12 cellular contexts compared by ENCODE assay signal in genomic region chr3:194575484-194576210, GRCh38. TPM values are rescaled to one million over a fixed set of nuclear protein-coding genes. Genes with fewer than 3 reads are reported as not detected.
A peak's percentile ranks its signal among the peaks of the same experiment; 100 is the strongest.
DNase-seq lines count a peak whose midpoint lies in the region; ATAC-seq, FAIRE-seq and TF ChIP-seq lines count a peak whose summit lies in the region.
"Had no signal": no experiment of that assay in that cellular context is flagged by ENCODE, and none has a peak within 500 bp of the region (broad histone marks: within the 10 kb centered on the region; RNA-seq: fewer than 3 reads in every experiment).

No MANE protein-coding gene starts in this region.

- H2BK5ac ChIP-seq in H1 (ENCODE audit: low read depth, low read length) = no peak overlapping the region

- H3K36me3 ChIP-seq in H1 (ENCODE audit: control insufficient read depth in 2 of 4, insufficient read depth in 4 of 4, low read length in 3 of 4) = no peaks in the 10 kb centered on the region
- H3K36me3 ChIP-seq in right lobe of liver = no peaks in the 10 kb centered on the region

- no peak overlapping the region for H3K23ac ChIP-seq in H1 (ENCODE audit: insufficient read length)

- H2AFZ ChIP-seq in H1 (ENCODE audit: low read length) = peak overlapping the region; percentile 11

- no peaks in the 10 kb centered on the region for H3K79me1 ChIP-seq in H1 (ENCODE audit: low read depth, low read length)

- H3K27ac ChIP-seq in H1 (ENCODE audit: low read depth, low read length) (no peak overlapping the region), right lobe of liver (no peak overlapping the region)

- H2AK5ac ChIP-seq in H1 (ENCODE audit: low read depth, low read length) = no peak overlapping the region

- H3K27me3 ChIP-seq in H1 (replicated peaks in 1 of 4; ENCODE audit: control insufficient read depth in 3 of 4, extremely low read depth in 1 of 4, insufficient read depth in 3 of 4, low read length in 3 of 4) (no peaks in the 10 kb centered on the region), right lobe of liver (no peaks in the 10 kb centered on the region)

- peak in 2 of 3 experiments; percentile 31 to 36; a peak in 2 of 4 replicates for TF ChIP-seq CTCF in H1 (IDR thresholded peaks at IDR 0.05; ENCODE audit: control extremely low read depth in 1 of 3, insufficient read depth in 1 of 3, low read depth in 1 of 3, low read length in 3 of 3)
- no peak for TF ChIP-seq CTCF in right lobe of liver (IDR thresholded peaks at IDR 0.05)

- no peak for TF ChIP-seq POLR2A in H1 (IDR thresholded peaks at IDR 0.05; ENCODE audit: control extremely low read depth in 1 of 2, low read depth in 2 of 2, low read length in 2 of 2)
- no peak for TF ChIP-seq POLR2A in right lobe of liver (IDR thresholded peaks at IDR 0.05)

- H3K79me2 ChIP-seq in H1 (ENCODE audit: control insufficient read depth in 1 of 2, insufficient read depth in 2 of 2, low read length in 2 of 2) = no peaks in the 10 kb centered on the region

- H3K18ac ChIP-seq in H1 (ENCODE audit: extremely low read depth, low read length) = no peak overlapping the region

- H3K27ac Mint-ChIP-seq in activated T-cell treated with anti-CD3 and anti-CD28 coated beads, Interleukin-2, amount 50 U/mL, for 72 hours = no peak overlapping the region
- no peak overlapping the region for H3K27ac Mint-ChIP-seq in activated naive CD4-positive, alpha-beta T cell treated with anti-CD3 and anti-CD28 coated beads, Interleukin-2, amount 10 ng/mL, durations not matched to agents 7 days and 5 days
- H3K27ac Mint-ChIP-seq: T-helper 2 cell treated with Interferon-gamma antibody and Interleukin-4, amounts not matched to agents 5 μg/mL and 100 μg/mL, for 36 hours had no signal

- H3K36me3 Mint-ChIP-seq in activated T-cell treated with anti-CD3 and anti-CD28 coated beads, Interleukin-2, amount 50 U/mL, for 72 hours (ENCODE audit: insufficient read depth in 2 of 2) = no peaks in the 10 kb centered on the region
- H3K36me3 Mint-ChIP-seq in activated naive CD4-positive, alpha-beta T cell treated with anti-CD3 and anti-CD28 coated beads, Interleukin-2, amount 10 ng/mL, durations not matched to agents 7 days and 5 days = no peaks in the 10 kb centered on the region
- H3K36me3 Mint-ChIP-seq: CD8-positive, alpha-beta memory T cell had no signal

- ATAC-seq in right lobe of liver (peak; percentile 46 to 85 (median 79)), GM18498 (IDR thresholded peaks at IDR 0.05; ENCODE audit: unreplicated experiment) (no peak)
- ATAC-seq in activated T-cell treated with anti-CD3 and anti-CD28 coated beads, Interleukin-2, amount 50 U/mL, for 72 hours (replicated peaks in 1 of 2) = no peak

- no peak overlapping the region for H4K5ac ChIP-seq in H1 (ENCODE audit: insufficient read length, low read depth, low read length)

- no peaks in the 10 kb centered on the region for H3K9me3 Mint-ChIP-seq in activated T-cell treated with anti-CD3 and anti-CD28 coated beads, Interleukin-2, amount 50 U/mL, for 72 hours
- no peaks in the 10 kb centered on the region for H3K9me3 Mint-ChIP-seq in activated naive CD4-positive, alpha-beta T cell treated with anti-CD3 and anti-CD28 coated beads, Interleukin-2, amount 10 ng/mL, durations not matched to agents 7 days and 5 days
- H3K9me3 Mint-ChIP-seq: T-helper 2 cell treated with Interferon-gamma antibody and Interleukin-4, amounts not matched to agents 5 μg/mL and 100 μg/mL, for 36 hours had no signal

- no peak overlapping the region for H4K8ac ChIP-seq in H1 (ENCODE audit: extremely low read depth, insufficient read depth, low read length)

- no peaks in the 10 kb centered on the region for H3K4me1 ChIP-seq in H1 (replicated peaks in 1 of 4; ENCODE audit: control insufficient read depth in 3 of 4, insufficient read depth in 4 of 4, low read length in 3 of 4)
- peaks cover 0 to 14% (median 6%) of the 10 kb centered on the region in 4 donors for H3K4me1 ChIP-seq in right lobe of liver

- TF ChIP-seq EP300 in H1 (IDR thresholded peaks at IDR 0.05; ENCODE audit: borderline replicate concordance in 1 of 2, low read depth in 2 of 2, low read length in 2 of 2) = no peak

- no peak overlapping the region for H3K4me2 ChIP-seq in H1 (ENCODE audit: insufficient read depth in 1 of 2, low read depth in 2 of 2, low read length in 2 of 2)

- no peak overlapping the region for H3K4me3 ChIP-seq in H1 (ENCODE audit: extremely low read depth in 1 of 4, insufficient read depth in 2 of 4, low read depth in 3 of 4, low read length in 4 of 4)
- H3K4me3 ChIP-seq in right lobe of liver = no peak overlapping the region

- no peak overlapping the region for H2BK12ac ChIP-seq in H1 (ENCODE audit: low read depth, low read length)

- H3K23me2 ChIP-seq in H1 (ENCODE audit: low read depth, low read length) = no peaks in the 10 kb centered on the region

- POLR2A ChIA-PET in H1 (lab: Charles Lee; ENCODE audit: partially characterized antibody) = interaction anchor here (1.3 to 1.7 kb wide), 2 partner anchors 9 to 88 kb away, joined by 4 to 6 read pairs; partner anchors contain the start of gene ATP13A3

- intact Hi-C loops in right lobe of liver (cut with DNase I) = loop anchor here in 1 of 2 donors (10.0 kb wide), 1 partner anchor 101 kb away; no protein-coding TSS in a partner anchor

- no peak overlapping the region for H2BK20ac ChIP-seq in H1 (ENCODE audit: low read length)

- no peak overlapping the region for H3K56ac ChIP-seq in H1 (replicated peaks; ENCODE audit: insufficient read length, low read depth, low read length)

- no peak; a peak in 1 of 4 replicates for TF ChIP-seq RAD21 in H1 (IDR thresholded peaks at IDR 0.05 in 1 of 2, conservative IDR thresholded peaks at IDR 0.05 in 1 of 2; ENCODE audit: low read depth in 2 of 2, low read length in 2 of 2)

- no peaks in the 10 kb centered on the region for H3K9me3 ChIP-seq in H1 (ENCODE audit: insufficient read depth in 2 of 2, low read depth in 1 of 2, low read length in 1 of 2)
- no peaks in the 10 kb centered on the region for H3K9me3 ChIP-seq in right lobe of liver

- H3K9ac ChIP-seq in H1 (replicated peaks in 1 of 4; ENCODE audit: extremely low read depth in 1 of 4, low read depth in 3 of 4, low read length in 3 of 4) = no peak overlapping the region

- no peaks in the 10 kb centered on the region for H4K20me1 ChIP-seq in H1 (replicated peaks in 1 of 2; ENCODE audit: control insufficient read depth in 1 of 2, insufficient read depth in 2 of 2, low read length in 2 of 2)

- H2BK120ac ChIP-seq in H1 (replicated peaks; ENCODE audit: low read depth, low read length) = no peak overlapping the region

- peak; percentile 94 to 96 for DNase-seq in AML-193 (lab: John Stamatoyannopoulos, UW)
- DNase-seq in NOMO-1 treated with DMSO at 0.1 percent for 48 hours (lab: John Stamatoyannopoulos, UW; ENCODE audit: unreplicated experiment) = peak; percentile 94
- peak in 1 of 2 experiments; percentile 47 for DNase-seq in H1 (ENCODE audit: low read depth in 1 of 2, low spot score in 2 of 2)
- peak; percentile 41 to 78 (median 76) for DNase-seq in right lobe of liver
- DNase-seq in activated T-cell treated with anti-CD3 and anti-CD28 coated beads, Interleukin-2, amount 50 U/mL, for 72 hours = no peak
- DNase-seq in GDM1 (lab: John Stamatoyannopoulos, UW) = no peak
- no peak for DNase-seq in activated naive CD4-positive, alpha-beta T cell treated with anti-CD3 and anti-CD28 coated beads, Interleukin-2, amount 10 ng/mL, durations not matched to agents 7 days and 5 days
- DNase-seq: activated naive CD4-positive, alpha-beta T cell; CD8-positive, alpha-beta memory T cell; NCI-H1436 had no signal

- no peak overlapping the region for H4K91ac ChIP-seq in H1 (replicated peaks; ENCODE audit: insufficient read length, low read length)

- H3K4ac ChIP-seq in H1 (replicated peaks; ENCODE audit: insufficient read length, low read depth, low read length) = no peak overlapping the region

- CTCF ChIA-PET in H1 (lab: Charles Lee; ENCODE audit: partially characterized antibody) = interaction anchor here (0.7 to 5.4 kb wide), 16 partner anchors 10 to 490 kb away, joined by 3 to 48 read pairs (median 3); partner anchors contain the start of gene GP5
- CTCF ChIA-PET in activated naive CD4-positive, alpha-beta T cell treated with anti-CD3 and anti-CD28 coated beads, Interleukin-2, amount 10 ng/mL, durations not matched to agents 7 days and 5 days (lab: Charles Lee) = interaction anchor here (0.8 to 1.7 kb wide), 2 partner anchors 98 to 105 kb away, joined by 3 to 6 read pairs; no protein-coding TSS in a partner anchor

- WGBS in H1 (ENCODE audit: extremely low coverage in 1 of 2, insufficient coverage in 1 of 2, insufficient read length in 1 of 2, insufficient replicate concordance in 2 of 2, low coverage in 1 of 2, low lambda C conversion rate in 2 of 2, missing lambda C conversion rate in 1 of 2), 2 experiments = 88% methylated on average over 9 of the region's 9 CpGs; no CpG with 5 or more reads in 1 of the 2 experiments
- WGBS in right lobe of liver (ENCODE audit: insufficient coverage, low coverage, low lambda C conversion rate, missing lambda C conversion rate) = 64% methylated on average over 8 of the region's 9 CpGs

- H3K4me3 Mint-ChIP-seq in activated T-cell treated with anti-CD3 and anti-CD28 coated beads, Interleukin-2, amount 50 U/mL, for 72 hours = no peak overlapping the region
- no peak overlapping the region for H3K4me3 Mint-ChIP-seq in activated naive CD4-positive, alpha-beta T cell treated with anti-CD3 and anti-CD28 coated beads, Interleukin-2, amount 10 ng/mL, durations not matched to agents 7 days and 5 days
- H3K4me3 Mint-ChIP-seq: CD8-positive, alpha-beta memory T cell; T-helper 2 cell treated with Interferon-gamma antibody and Interleukin-4, amounts not matched to agents 5 μg/mL and 100 μg/mL, for 36 hours had no signal

- no peak overlapping the region for H2BK15ac ChIP-seq in H1 (ENCODE audit: low read length)

- H3K14ac ChIP-seq in H1 (ENCODE audit: insufficient read length) = no peak overlapping the region

- FAIRE-seq in H1 (lab: Jason Lieb, UNC) = no peak

- peaks cover 22% of the 10 kb centered on the region for H3K27me3 Mint-ChIP-seq in activated T-cell treated with anti-CD3 and anti-CD28 coated beads, Interleukin-2, amount 50 U/mL, for 72 hours (ENCODE audit: low read depth)
- peaks cover 51% of the 10 kb centered on the region for H3K27me3 Mint-ChIP-seq in activated naive CD4-positive, alpha-beta T cell treated with anti-CD3 and anti-CD28 coated beads, Interleukin-2, amount 10 ng/mL, durations not matched to agents 7 days and 5 days

- peaks cover 39% of the 10 kb centered on the region for H3K4me1 Mint-ChIP-seq in activated T-cell treated with anti-CD3 and anti-CD28 coated beads, Interleukin-2, amount 50 U/mL, for 72 hours (ENCODE audit: low read depth)
- no peaks in the 10 kb centered on the region for H3K4me1 Mint-ChIP-seq in activated naive CD4-positive, alpha-beta T cell treated with anti-CD3 and anti-CD28 coated beads, Interleukin-2, amount 10 ng/mL, durations not matched to agents 7 days and 5 days

RNA-seq across cellular contexts. Expression of gene TMEM44, which starts 57.6 kb away (rescaled TPM):
- total RNA-seq in H1 (2021; fragmentation: NEBNext Ultra II Directional; extraction: Animal tissue kit (Norgen Biotek cat#: 25700)) = 15.4 and 16.7 TPM in 2 replicates
- 14.0 and 14.8 TPM in 2 replicates for polyA plus RNA-seq in H1 (2011; rRNA removed)
- polyA plus RNA-seq in H1 (2011; cell fraction: cytosol; rRNA removed) = 16.6 TPM
- 28.7 TPM for polyA plus RNA-seq in H1 (2011; cell fraction: nucleus; rRNA removed)
- 15.1 to 20.7 TPM (median 18.0 TPM) in 4 replicates for polyA plus RNA-seq in H1 (2012, experiment 1 of 2)
- polyA plus RNA-seq in H1 (2012, experiment 2 of 2) = 9.9 TPM
- 10.8 TPM for polyA plus RNA-seq in H1 (2013, experiment 1 of 2)
- polyA plus RNA-seq in H1 (2013, experiment 2 of 2) = 10.9 TPM
- polyA minus RNA-seq in H1 (2011; rRNA and poly(A)+ RNA removed) = 12.5 and 13.0 TPM in 2 replicates
- 15.5 TPM for polyA minus RNA-seq in H1 (2011; cell fraction: cytosol; rRNA and poly(A)+ RNA removed)
- 11.7 TPM for polyA minus RNA-seq in H1 (2011; cell fraction: nucleus; rRNA and poly(A)+ RNA removed)
- 1 to 10 TPM; 2.2 to 6.8 (median 4.2) TPM for total RNA-seq in right lobe of liver
- 10 to 100 TPM; 11.9 to 19.6 TPM for total RNA-seq in activated T-cell treated with anti-CD3 and anti-CD28 coated beads, Interleukin-2, amount 50 U/mL, for 72 hours

Comparison
In these comparisons a context has a peak if more than half of its experiments do, and no peak if none do; other contexts are left out.
1. DNase-seq: peak in AML-193 (2 of 2), NOMO-1 treated with DMSO at 0.1 percent for 48 hours (single experiment) and right lobe of liver (3 of 3); none in activated T-cell treated with anti-CD3 and anti-CD28 coated beads, Interleukin-2, amount 50 U/mL, for 72 hours (0 of 2), GDM1 (single experiment) and activated naive CD4-positive, alpha-beta T cell treated with anti-CD3 and anti-CD28 coated beads, Interleukin-2, amount 10 ng/mL, durations not matched to agents 7 days and 5 days (single experiment).
2. CTCF ChIP-seq: peak in H1 (2 of 3); none in right lobe of liver (0 of 4).
3. ATAC-seq: peak in right lobe of liver (4 of 4); none in activated T-cell treated with anti-CD3 and anti-CD28 coated beads, Interleukin-2, amount 50 U/mL, for 72 hours (0 of 2) and GM18498 (single experiment).